In the genomic region with DNA sequence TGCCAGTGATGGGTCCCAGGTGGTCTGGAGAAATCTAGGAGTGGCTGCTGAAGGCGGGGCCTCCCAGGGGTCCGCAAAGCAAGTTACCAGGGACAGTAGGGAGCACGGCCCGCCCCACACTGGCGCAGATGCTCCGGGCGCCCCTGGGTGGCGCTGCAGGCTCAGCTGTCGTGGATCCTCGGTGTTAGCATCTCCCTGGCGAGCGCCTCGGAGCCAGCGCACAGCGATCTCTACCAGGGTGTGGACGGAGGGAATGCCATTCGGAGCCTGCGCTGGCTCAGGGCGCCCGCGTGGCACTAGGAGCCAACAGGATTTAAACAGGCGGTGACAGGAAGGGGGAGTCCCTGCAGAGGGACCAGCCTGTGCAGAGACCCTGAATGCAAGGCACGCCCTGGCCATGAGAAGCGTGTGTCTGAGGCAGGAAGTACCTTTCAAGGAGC, we compare ENCODE assay signal across 8 cellular contexts. TPM values are rescaled to one million over a fixed set of nuclear protein-coding genes. Genes with fewer than 3 reads are reported as not detected.
A peak's percentile ranks its signal among the peaks of the same experiment; 100 is the strongest.
DNase-seq lines count a peak whose midpoint lies in the region; TF ChIP-seq lines count a peak whose summit lies in the region.

No MANE protein-coding gene starts in this region.

- H3K4me1 ChIP-seq in NT2/D1 (ENCODE audit: insufficient read depth, insufficient read length), result peaks cover 34% of the 10 kb centered on the region

- peak overlapping the region; percentile 26; the same call in 1 of the 2 replicates for H3K4me3 ChIP-seq in AG10803 (ENCODE audit: low read length)
- H3K4me3 ChIP-seq in NT2/D1 (ENCODE audit: insufficient read length, low read depth), result no peak overlapping the region

- TF ChIP-seq CTCF in AG10803 (conservative IDR thresholded peaks at IDR 0.05; ENCODE audit: low read length), result peak; percentile 83

- peaks cover 21% of the 10 kb centered on the region for H3K36me3 ChIP-seq in NT2/D1 (ENCODE audit: insufficient read depth, insufficient read length, low read length)

- peak overlapping the region; percentile 45 for H3K9ac ChIP-seq in NT2/D1 (ENCODE audit: insufficient read length, low read depth)

- H3K9me3 ChIP-seq in NT2/D1 (ENCODE audit: insufficient read depth, low read length), result no peaks in the 10 kb centered on the region

- DNase-seq in AG10803 (ENCODE audit: low read depth), result peak; percentile 78
- peak; percentile 82 for DNase-seq in GM19240 (ENCODE audit: insufficient read length, low spot score)
- DNase-seq in HUDEP-2 (lab: John Stamatoyannopoulos, UW; ENCODE audit: unreplicated experiment in 76 of 76), result peak in 74 of 76 experiments; percentile 9 to 87 (median 73)
- DNase-seq in NT2/D1 (ENCODE audit: low read depth, low spot score), result peak; percentile 78
- peak; percentile 58 for DNase-seq in activated CD8-positive, alpha-beta memory T cell treated with anti-CD3 and anti-CD28 coated beads, Interleukin-2, amount 50 U/mL, for 4 hours
- peak; percentile 87 to 90 for DNase-seq in erythroblast (lab: John Stamatoyannopoulos, UW)
- peak; percentile 63 for DNase-seq in mucosa of gallbladder (ENCODE audit: low spot score)
- DNase-seq in stimulated activated CD8-positive, alpha-beta memory T cell treated with anti-CD3 and anti-CD28 coated beads, Interleukin-4, amount 100 ng/mL, for 48 hours, result peak; percentile 82

- H3K27me3 ChIP-seq in NT2/D1 (ENCODE audit: insufficient read depth, insufficient read length), result peaks cover 18% of the 10 kb centered on the region

- TF ChIP-seq POLR2A in erythroblast (IDR thresholded peaks at IDR 0.05; ENCODE audit: low read length), result no peak

RNA-seq across cellular contexts. Expression of a gene that starts 20.2 kb away (rescaled TPM):
- total RNA-seq in mucosa of gallbladder, result 22.6 TPM

RNA-seq across cellular contexts. Expression of a gene that starts 43.1 kb away (rescaled TPM):
- 34.5 TPM for total RNA-seq in mucosa of gallbladder

RNA-seq across cellular contexts. Expression of a gene that starts 46.2 kb away (rescaled TPM):
- 12.1 TPM for total RNA-seq in mucosa of gallbladder

RNA-seq across cellular contexts. Expression of a gene that starts 54.4 kb away (rescaled TPM):
- 23.4 TPM for total RNA-seq in mucosa of gallbladder
